In the genomic region with DNA sequence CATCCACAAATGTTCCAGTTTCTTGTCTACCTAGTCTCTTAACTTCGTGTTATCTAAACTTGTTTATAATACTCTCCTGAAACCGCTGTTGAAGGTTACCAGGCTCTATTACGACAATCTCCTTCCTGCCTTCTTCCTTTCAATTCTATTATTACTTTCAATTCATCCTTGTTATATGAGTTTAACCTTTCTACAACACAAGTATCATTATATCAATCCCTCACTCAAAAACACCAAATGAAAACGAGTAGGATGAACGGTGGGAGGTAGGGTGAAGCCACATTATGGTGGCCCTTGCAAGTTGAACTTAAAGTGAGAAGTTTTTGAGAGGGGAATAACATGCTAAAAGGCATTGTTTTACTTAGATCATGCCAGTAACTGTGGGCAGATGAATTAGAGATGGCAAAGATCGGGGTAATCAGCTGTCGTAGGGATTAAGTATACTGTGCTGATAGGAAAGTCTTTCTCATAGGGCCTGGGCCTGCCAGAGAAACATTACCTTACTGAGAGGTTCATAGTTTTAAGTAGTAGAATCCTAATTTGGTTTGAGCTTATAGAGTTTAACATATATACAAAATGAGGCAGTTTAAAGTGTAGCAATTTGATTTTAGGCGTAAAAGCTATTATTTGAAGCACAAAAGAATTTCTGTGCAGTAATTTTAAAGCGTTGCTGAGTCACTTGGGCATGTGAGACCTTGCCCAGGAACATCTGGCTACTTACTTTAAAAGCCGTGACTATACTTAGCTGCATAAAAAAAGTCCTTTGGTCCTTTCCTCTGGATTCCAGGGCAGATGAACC, we compare ENCODE assay signal across 10 cellular contexts. TPM values are rescaled to one million over a fixed set of nuclear protein-coding genes. Genes with fewer than 3 reads are reported as not detected.
DNase-seq lines count a peak whose midpoint lies in the region; ATAC-seq and TF ChIP-seq lines count a peak whose summit lies in the region.
"Had no signal": no experiment of that assay in that cellular context is flagged by ENCODE, and none has a peak within 500 bp of the region (broad histone marks: within the 10 kb centered on the region; RNA-seq: fewer than 3 reads in every experiment).

No MANE protein-coding gene starts in this region.

- H3K4me3 Mint-ChIP-seq in central memory CD8-positive, alpha-beta T cell: peak overlapping the region; percentile 3

- H3K4me2 ChIP-seq in PC-3 (ENCODE audit: low read length): no peak overlapping the region

- DNase-seq in heart right ventricle (no peak), left cardiac atrium (no peak), PC-3 (no peak), epidermal melanocyte (ENCODE audit: insufficient read length, low spot score) (no peak), NK-92 (lab: John Stamatoyannopoulos, UW; ENCODE audit: unreplicated experiment) (no peak), KG1 (lab: John Stamatoyannopoulos, UW) (no peak)
- DNase-seq in central memory CD8-positive, alpha-beta T cell (ENCODE audit: low spot score in 2 of 2): no peak
- peak; percentile 11 for DNase-seq in stimulated activated naive CD8-positive, alpha-beta T cell treated with anti-CD3 and anti-CD28 coated beads, Interleukin-15, Interleukin-2, amounts not matched to agents 100 U/mL and 50 U/mL, for 24 hours
- DNase-seq: Calu3 had no signal

- peaks cover 10% of the 10 kb centered on the region for H3K36me3 Mint-ChIP-seq in central memory CD8-positive, alpha-beta T cell (ENCODE audit: insufficient read depth)

- peaks cover 26% of the 10 kb centered on the region for H3K4me1 Mint-ChIP-seq in central memory CD8-positive, alpha-beta T cell

- H3K9me3 ChIP-seq in heart right ventricle (no peaks in the 10 kb centered on the region), PC-3 (ENCODE audit: low read length) (no peaks in the 10 kb centered on the region)
- H3K9me3 ChIP-seq: SJSA1 had no signal

- POLR2A ChIA-PET in PC-3 (lab: Charles Lee; ENCODE audit: unreplicated experiment): interaction anchor here (0.6 kb wide), 1 partner anchor 436 kb away, joined by 4 read pairs; no protein-coding TSS in a partner anchor

- WGBS in heart right ventricle, 2 donors: 61 to 63% methylated on average over 10 of the region's 10 CpGs

- CTCF ChIA-PET in PC-3 (lab: Charles Lee): no interaction called here

- no peaks in the 10 kb centered on the region for H3K9me2 ChIP-seq in PC-3 (replicated peaks; ENCODE audit: low read length)

- H3K27ac Mint-ChIP-seq in central memory CD8-positive, alpha-beta T cell (ENCODE audit: low read depth): peak overlapping the region; percentile 27

- no TSS peak for BruUV-seq in PC-3 (replicated peaks; lab: Mats Ljungman, UMichigan)

- H3K79me2 ChIP-seq in PC-3 (ENCODE audit: low read length): peaks cover 12% of the 10 kb centered on the region

- H2AFZ ChIP-seq in PC-3 (ENCODE audit: low read length): peak overlapping the region; percentile 37; the same call in 1 of the 2 replicates

- no peaks in the 10 kb centered on the region for H3K9me3 Mint-ChIP-seq in central memory CD8-positive, alpha-beta T cell

- ATAC-seq in heart right ventricle: no peak
- ATAC-seq in left cardiac atrium: no peak
- ATAC-seq in PC-3: no peak
- no peak for ATAC-seq in central memory CD8-positive, alpha-beta T cell (replicated peaks; ENCODE audit: extremely low read depth, poor library complexity, severe bottlenecking)
- ATAC-seq in stimulated activated naive CD8-positive, alpha-beta T cell treated with anti-CD3 and anti-CD28 coated beads, Interleukin-15, Interleukin-2, amounts not matched to agents 100 U/mL and 50 U/mL, for 24 hours: peak; percentile 32

- peak overlapping the region in 6 of 10 donors; percentile 9 to 74 (median 28) for H3K27ac ChIP-seq in heart right ventricle
- H3K27ac ChIP-seq in PC-3 (ENCODE audit: low read length): no peak overlapping the region
- H3K27ac ChIP-seq: SJSA1 had no signal

- H3K27me3 Mint-ChIP-seq in central memory CD8-positive, alpha-beta T cell: no peaks in the 10 kb centered on the region

- H3K4me3 ChIP-seq in heart right ventricle (no peak overlapping the region), PC-3 (ENCODE audit: low read length) (no peak overlapping the region)
- H3K4me3 ChIP-seq: SJSA1 had no signal

- no peak for TF ChIP-seq CTCF in heart right ventricle (IDR thresholded peaks at IDR 0.05)
- TF ChIP-seq CTCF in PC-3 (conservative IDR thresholded peaks at IDR 0.05; ENCODE audit: low read depth, low read length): no peak

- no peaks in the 10 kb centered on the region for H3F3A ChIP-seq in PC-3 (ENCODE audit: low read length, unreplicated experiment)

- H3K27me3 ChIP-seq in heart right ventricle: no peaks in the 10 kb centered on the region
- H3K27me3 ChIP-seq in PC-3 (ENCODE audit: low read length): no peaks in the 10 kb centered on the region
- H3K27me3 ChIP-seq: SJSA1 had no signal

- H3K4me1 ChIP-seq in heart right ventricle (peaks cover 0 to 31% (median 12%) of the 10 kb centered on the region in 9 donors), PC-3 (ENCODE audit: insufficient read depth, low read length) (peaks cover 9% of the 10 kb centered on the region)

- intact Hi-C loops in heart right ventricle (cut with DNase I): loop anchor here in 3 of 10 donors (5.0 to 10.0 kb wide), 4 partner anchors 34 to 64 kb away; a partner anchor contains a TSS
- intact Hi-C loops in left cardiac atrium (cut with DNase I): no loop called here
- intact Hi-C loops in PC-3 (cut with micrococcal nuclease): loop anchor here (5.0 kb wide), 1 partner anchor 34 kb away; a partner anchor contains a TSS

- no peak overlapping the region for H3K9ac ChIP-seq in PC-3 (ENCODE audit: low read length)

- H3K36me3 ChIP-seq in heart right ventricle (no peaks in the 10 kb centered on the region), PC-3 (ENCODE audit: low read depth, low read length) (no peaks in the 10 kb centered on the region)
- H3K36me3 ChIP-seq: SJSA1 had no signal

- H4K20me1 ChIP-seq in PC-3 (ENCODE audit: low read length): no peaks in the 10 kb centered on the region

RNA-seq across cellular contexts. Expression of a gene that starts 3.4 kb away (rescaled TPM):
- 10 to 100 TPM in 1 of 10 donors, 1 to 10 TPM in 9; 5.7 to 11.4 (median 7.8) TPM for total RNA-seq in heart right ventricle
- 1 to 10 TPM; 1.2 to 2.3 TPM for polyA plus RNA-seq in heart right ventricle
- 1 to 10 TPM; 5.1 to 6.1 TPM for total RNA-seq in left cardiac atrium
- 12.1 and 14.1 TPM in 2 replicates for total RNA-seq in PC-3 (2014; rRNA removed)

RNA-seq across cellular contexts. Expression of a gene that starts 34.5 kb away (rescaled TPM):
- total RNA-seq in heart right ventricle (100 to 1,000 TPM; 735 to 853 (median 785) TPM), left cardiac atrium (100 to 1,000 TPM; 824 to 885 TPM), PC-3 (2014; rRNA removed) (2,441 and 2,844 TPM in 2 replicates)
- 1,000 to 10,000 TPM; 2,189 to 3,133 TPM for polyA plus RNA-seq in heart right ventricle

RNA-seq across cellular contexts. Expression of a gene that starts 44.1 kb away (rescaled TPM):
- 10 to 100 TPM in 1 of 10 donors, 1 to 10 TPM in 9; 7.5 to 13.3 (median 8.7) TPM for total RNA-seq in heart right ventricle
- polyA plus RNA-seq in heart right ventricle: 1 to 10 TPM; 3.5 to 7.5 TPM
- total RNA-seq in left cardiac atrium: 10 to 100 TPM in 1 of 2 donors, 1 to 10 TPM in 1; 8.3 to 10.3 TPM
- 22.8 and 27.6 TPM in 2 replicates for total RNA-seq in PC-3 (2014; rRNA removed)

RNA-seq across cellular contexts. Expression of a gene that starts 58.0 kb away (rescaled TPM):
- total RNA-seq in heart right ventricle: 10 to 100 TPM; 30.2 to 50.3 (median 35.7) TPM
- 10 to 100 TPM in 1 of 2 donors, 1 to 10 TPM in 1; 7.6 to 11.7 TPM for polyA plus RNA-seq in heart right ventricle
- 10 to 100 TPM; 34.2 to 35.1 TPM for total RNA-seq in left cardiac atrium
- 11.6 and 12.6 TPM in 2 replicates for total RNA-seq in PC-3 (2014; rRNA removed)
